ENCODE assay signal across 9 cellular contexts in the genomic region with DNA sequence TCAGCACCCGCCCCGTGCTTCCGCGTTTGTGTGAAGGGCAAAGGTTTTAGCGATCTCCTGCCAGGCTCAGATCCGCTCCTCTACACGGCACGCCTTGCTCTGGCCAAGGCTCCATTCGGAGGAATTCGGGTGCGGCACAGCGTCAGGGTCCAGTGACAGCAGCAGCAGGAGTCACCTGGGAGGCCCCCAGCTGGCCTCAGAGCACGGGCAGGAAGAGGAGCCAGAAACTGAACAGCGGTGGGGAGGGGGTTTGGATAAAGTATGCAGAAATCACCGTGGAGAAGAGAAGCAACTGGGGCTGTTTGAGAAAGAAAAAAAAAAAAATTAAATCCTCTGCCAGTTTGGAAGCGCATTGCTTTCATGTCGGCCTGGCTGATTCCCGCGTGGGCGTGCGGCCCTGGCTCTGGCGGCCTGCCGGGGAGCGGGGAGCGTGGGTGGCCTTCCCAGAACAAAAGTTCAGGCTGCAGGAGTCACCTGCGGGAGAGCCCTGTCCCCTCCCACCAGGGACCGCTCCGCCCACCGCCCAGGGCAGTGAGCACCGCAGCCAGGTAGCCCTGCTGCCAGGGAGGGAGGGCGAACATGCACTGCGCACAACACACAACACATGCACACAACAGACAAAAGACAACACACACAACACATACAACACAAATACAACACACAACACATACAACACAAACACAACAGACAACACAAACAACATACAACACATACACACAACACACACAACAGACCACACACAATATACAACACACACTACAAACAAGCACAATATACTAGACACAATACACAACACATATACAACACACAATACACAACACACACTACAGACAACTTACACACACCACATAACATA.
DNase-seq lines count a peak whose midpoint lies in the region; ATAC-seq and TF ChIP-seq lines count a peak whose summit lies in the region.
"Had no signal": no experiment of that assay in that cellular context is flagged by ENCODE, and none has a peak within 500 bp of the region (broad histone marks: within the 10 kb centered on the region; RNA-seq: fewer than 3 reads in every experiment).

No MANE protein-coding gene starts in this region.

- peaks cover 2% of the 10 kb centered on the region for H3K27me3 Mint-ChIP-seq in activated CD4-positive, alpha-beta T cell treated with anti-CD3 and anti-CD28 coated beads, Interleukin-2, amount 10 ng/mL, durations not matched to agents 7 days and 5 days

- H3K4me3 Mint-ChIP-seq in activated CD4-positive, alpha-beta T cell treated with anti-CD3 and anti-CD28 coated beads, Interleukin-2, amount 10 ng/mL, durations not matched to agents 7 days and 5 days, result no peak overlapping the region
- H3K4me3 Mint-ChIP-seq: B cell had no signal

- intact Hi-C loops in ovary (cut with DNase I), result loop anchor here in 3 of 4 donors (5.0 to 10.0 kb wide), 4 partner anchors 89 to 211 kb away; partner anchors contain the start of gene ETS2 (in 1 of the 3)

- TF ChIP-seq POLR2A in ovary (IDR thresholded peaks at IDR 0.05), result peak; percentile 17

- H3K9me3 ChIP-seq in SJCRH30 (replicated peaks) (no peaks in the 10 kb centered on the region; the same call in 1 of the 2 replicates), ovary (no peaks in the 10 kb centered on the region)

- POLR2A ChIA-PET in activated CD4-positive, alpha-beta T cell treated with anti-CD3 and anti-CD28 coated beads, Interleukin-2, amount 10 ng/mL, durations not matched to agents 7 days and 5 days (lab: Charles Lee), result no interaction called here

- DNase-seq in NCI-H748 (lab: John Stamatoyannopoulos, UW; ENCODE audit: unreplicated experiment) (peak; percentile 58), NCI-H748 treated with DMSO at 0.1 percent for 48 hours (lab: John Stamatoyannopoulos, UW) (no peak), SJCRH30 (peak; percentile 13 to 31), foreskin keratinocyte (peak; percentile 44 to 66), ovary (peak; percentile 87 to 91 (median 90))
- DNase-seq in activated CD4-positive, alpha-beta T cell treated with anti-CD3 and anti-CD28 coated beads, Interleukin-2, amount 10 ng/mL, durations not matched to agents 7 days and 5 days, result no peak

- H3K36me3 ChIP-seq in SJCRH30, result no peaks in the 10 kb centered on the region
- no peaks in the 10 kb centered on the region for H3K36me3 ChIP-seq in ovary

- H3K9me3 Mint-ChIP-seq in activated CD4-positive, alpha-beta T cell treated with anti-CD3 and anti-CD28 coated beads, Interleukin-2, amount 10 ng/mL, durations not matched to agents 7 days and 5 days, result no peaks in the 10 kb centered on the region

- CTCF ChIA-PET in activated CD4-positive, alpha-beta T cell treated with anti-CD3 and anti-CD28 coated beads, Interleukin-2, amount 10 ng/mL, durations not matched to agents 7 days and 5 days (lab: Charles Lee), result no interaction called here

- TF ChIP-seq CTCF in foreskin keratinocyte (conservative IDR thresholded peaks at IDR 0.05), result no peak
- no peak for TF ChIP-seq CTCF in ovary (IDR thresholded peaks at IDR 0.05)

- 5 to 6% (median 6%) methylated on average over 32 of the region's 32 CpGs for whole genome bisulfite sequencing in ovary, 3 donors

- peaks cover 2% of the 10 kb centered on the region for H3K4me1 Mint-ChIP-seq in activated CD4-positive, alpha-beta T cell treated with anti-CD3 and anti-CD28 coated beads, Interleukin-2, amount 10 ng/mL, durations not matched to agents 7 days and 5 days
- H3K4me1 Mint-ChIP-seq: B cell had no signal

- no peak overlapping the region for H3K4me3 ChIP-seq in SJCRH30
- peak overlapping the region; percentile 26 for H3K4me3 ChIP-seq in ovary

- H3K27me3 ChIP-seq in SJCRH30, result 0 out of 2 replicates have a peak, but pooled peaks cover 4% of the 10 kb centered on the region
- H3K27me3 ChIP-seq in foreskin keratinocyte, result no peaks in the 10 kb centered on the region
- H3K27me3 ChIP-seq in ovary, result no peaks in the 10 kb centered on the region

- TF ChIP-seq EP300 in ovary (IDR thresholded peaks at IDR 0.05), result no peak

- H3K27ac ChIP-seq in SJCRH30, result no peak overlapping the region
- H3K27ac ChIP-seq in foreskin keratinocyte, result peak overlapping the region; percentile 62
- H3K27ac ChIP-seq in ovary, result peak overlapping the region; percentile 77 to 81

- H3K27ac Mint-ChIP-seq in activated CD4-positive, alpha-beta T cell treated with anti-CD3 and anti-CD28 coated beads, Interleukin-2, amount 10 ng/mL, durations not matched to agents 7 days and 5 days, result no peak overlapping the region
- H3K27ac Mint-ChIP-seq: B cell had no signal

- ATAC-seq in foreskin keratinocyte, result peak; percentile 81
- no peak for ATAC-seq in HG03439 (IDR thresholded peaks at IDR 0.05; ENCODE audit: unreplicated experiment)
- ATAC-seq in GM18867 (IDR thresholded peaks at IDR 0.05; ENCODE audit: unreplicated experiment), result no peak

- H3K36me3 Mint-ChIP-seq in activated CD4-positive, alpha-beta T cell treated with anti-CD3 and anti-CD28 coated beads, Interleukin-2, amount 10 ng/mL, durations not matched to agents 7 days and 5 days (ENCODE audit: low read depth), result no peaks in the 10 kb centered on the region

- H3K4me1 ChIP-seq in SJCRH30 (peaks cover 2% of the 10 kb centered on the region; the same call in 1 of the 2 replicates), foreskin keratinocyte (peaks cover 25% of the 10 kb centered on the region), ovary (ENCODE audit: insufficient read depth) (peaks cover 19% of the 10 kb centered on the region)

Comparison
In these comparisons a context has a peak if more than half of its experiments do, and no peak if none do; other contexts are left out.
1. DNase-seq: peak in NCI-H748 (single experiment), SJCRH30 (2 of 2), foreskin keratinocyte (2 of 2) and ovary (5 of 5); none in NCI-H748 treated with DMSO at 0.1 percent for 48 hours (single experiment) and activated CD4-positive, alpha-beta T cell treated with anti-CD3 and anti-CD28 coated beads, Interleukin-2, amount 10 ng/mL, durations not matched to agents 7 days and 5 days (single experiment).